In genomic region chr4:4689694-4690440, GRCh38 we compare ENCODE assay signal across 10 cellular contexts.
A peak's percentile ranks its signal among the peaks of the same experiment; 100 is the strongest.
DNase-seq lines count a peak whose midpoint lies in the region; ATAC-seq, FAIRE-seq and TF ChIP-seq lines count a peak whose summit lies in the region.
"Had no signal": no experiment of that assay in that cellular context is flagged by ENCODE, and none has a peak within 500 bp of the region (broad histone marks: within the 10 kb centered on the region; RNA-seq: fewer than 3 reads in every experiment).

No MANE protein-coding gene starts in this region.

- in situ Hi-C loops in astrocyte of the cerebellum (cut with HindIII; ENCODE audit: low sequenced_read_pairs): no loop called here

- intact Hi-C loops in PC-3 (cut with micrococcal nuclease): no loop called here

- H4K20me1 ChIP-seq in PC-3 (ENCODE audit: low read length): no peaks in the 10 kb centered on the region

- ATAC-seq in GM18511 (IDR thresholded peaks at IDR 0.05; ENCODE audit: unreplicated experiment) (peak; percentile 85), HG03097 (IDR thresholded peaks at IDR 0.05; ENCODE audit: low FRiP score, unreplicated experiment) (peak; percentile 81), PC-3 (no peak)
- ATAC-seq: gastrocnemius medialis had no signal

- no TSS peak for BruUV-seq in PC-3 (replicated peaks; lab: Mats Ljungman, UMichigan)

- no peak overlapping the region for H3K9ac ChIP-seq in PC-3 (ENCODE audit: low read length)

- FAIRE-seq in urothelium cell line (lab: Jason Lieb, UNC): no peak
- FAIRE-seq: astrocyte had no signal

- H3K27me3 ChIP-seq in PC-3 (ENCODE audit: low read length): no peaks in the 10 kb centered on the region
- H3K27me3 ChIP-seq: gastrocnemius medialis had no signal

- DNase-seq in GM20000 (ENCODE audit: low spot score) (peak; percentile 62), astrocyte of the cerebellum (ENCODE audit: low read depth) (peak; percentile 72), urothelium cell line (ENCODE audit: low spot score) (no peak), PC-3 (no peak), cerebellar nuclear complex (lab: John Stamatoyannopoulos, UW) (no peak), NCI-H524 treated with DMSO at 0.1 percent for 48 hours (lab: John Stamatoyannopoulos, UW) (no peak)
- DNase-seq: gastrocnemius medialis had no signal

- CTCF ChIA-PET in PC-3 (lab: Charles Lee): no interaction called here

- H3K4me3 ChIP-seq in astrocyte of the cerebellum (ENCODE audit: low read depth, low read length) (no peak overlapping the region), PC-3 (ENCODE audit: low read length) (no peak overlapping the region)
- H3K4me3 ChIP-seq: gastrocnemius medialis had no signal

- no peaks in the 10 kb centered on the region for H3F3A ChIP-seq in PC-3 (ENCODE audit: low read length, unreplicated experiment)

- POLR2A ChIA-PET in PC-3 (lab: Charles Lee; ENCODE audit: unreplicated experiment): no interaction called here

- H3K4me2 ChIP-seq in PC-3 (ENCODE audit: low read length): no peak overlapping the region

- H3K27ac ChIP-seq in PC-3 (ENCODE audit: low read length): no peak overlapping the region
- H3K27ac ChIP-seq: gastrocnemius medialis had no signal

- no peaks in the 10 kb centered on the region for H3K4me1 ChIP-seq in PC-3 (ENCODE audit: insufficient read depth, low read length)
- H3K4me1 ChIP-seq: gastrocnemius medialis had no signal

- no peaks in the 10 kb centered on the region for H3K36me3 ChIP-seq in PC-3 (ENCODE audit: low read depth, low read length)
- H3K36me3 ChIP-seq: gastrocnemius medialis had no signal

- no peak for TF ChIP-seq CTCF in GM20000 (IDR thresholded peaks at IDR 0.05; ENCODE audit: extremely low read depth, missing control alignments)
- TF ChIP-seq CTCF in astrocyte of the cerebellum (IDR thresholded peaks at IDR 0.05; ENCODE audit: low read depth, low read length, missing control alignments): no peak
- TF ChIP-seq CTCF in PC-3 (conservative IDR thresholded peaks at IDR 0.05; ENCODE audit: low read depth, low read length): no peak

- no peaks in the 10 kb centered on the region for H3K9me2 ChIP-seq in PC-3 (replicated peaks; ENCODE audit: low read length)

- no peaks in the 10 kb centered on the region for H3K9me3 ChIP-seq in PC-3 (ENCODE audit: low read length)
- H3K9me3 ChIP-seq: gastrocnemius medialis had no signal

- no peak overlapping the region for H2AFZ ChIP-seq in PC-3 (ENCODE audit: low read length)

- H3K79me2 ChIP-seq in PC-3 (ENCODE audit: low read length): no peaks in the 10 kb centered on the region

Comparison
In these comparisons a context has a peak if more than half of its experiments do, and no peak if none do; other contexts are left out.
1. DNase-seq: peak in GM20000 (single experiment) and astrocyte of the cerebellum (single experiment); none in urothelium cell line (single experiment), PC-3 (single experiment), cerebellar nuclear complex (0 of 2) and NCI-H524 treated with DMSO at 0.1 percent for 48 hours (single experiment).